ENCODE assay signal across 1 cellular context in the genomic region with DNA sequence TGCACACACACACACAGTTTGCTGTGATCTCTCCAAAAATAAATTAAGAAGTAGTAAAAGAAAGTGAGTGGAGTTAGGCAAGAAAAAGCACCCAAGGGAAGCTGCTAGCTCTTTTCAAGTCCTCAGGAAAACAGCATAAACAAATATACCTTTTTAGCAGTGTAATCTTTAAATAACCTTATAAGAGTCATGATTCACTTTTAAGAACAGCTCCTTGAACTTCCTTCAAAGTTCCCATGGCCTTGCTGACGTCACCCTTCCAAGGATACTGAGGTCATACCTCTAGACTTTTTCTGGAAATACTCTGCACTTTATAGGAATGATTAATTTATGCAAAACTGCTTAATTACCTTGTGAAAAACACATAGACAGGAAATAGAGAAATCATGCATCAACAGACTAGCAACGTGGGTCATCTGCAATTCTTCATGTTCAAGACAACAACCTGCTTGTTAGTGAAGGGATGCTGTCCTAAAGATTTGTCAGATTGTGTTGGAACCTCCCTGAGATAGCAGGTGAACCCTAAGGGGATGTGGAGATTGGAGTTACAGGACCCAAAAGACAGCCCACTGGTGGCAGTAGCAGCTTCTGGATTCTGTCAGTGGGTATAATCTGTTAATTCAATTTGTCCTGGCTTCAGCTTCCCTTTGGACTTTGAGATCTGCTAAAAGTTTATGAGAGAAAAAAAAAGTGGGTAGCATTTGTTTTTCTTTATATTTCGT.
TF ChIP-seq lines count a peak whose summit lies in the region.

No MANE protein-coding gene starts in this region.

TF ChIP-seq in HepG2, 621 proteins besides CTCF, POLR2A, EP300 and RAD21 (continued from another document):
- no peak for TF ChIP-seq ZFP36L2 (CRISPR knock-in tag; IDR thresholded peaks at IDR 0.05)
- peak; percentile 89 for TF ChIP-seq CREB1 (IDR thresholded peaks at IDR 0.05)
- no peak for TF ChIP-seq CREB1 (CRISPR knock-in tag; IDR thresholded peaks at IDR 0.05)
